Comparison of ENCODE assay signal across 34 cellular contexts in the genomic region with DNA sequence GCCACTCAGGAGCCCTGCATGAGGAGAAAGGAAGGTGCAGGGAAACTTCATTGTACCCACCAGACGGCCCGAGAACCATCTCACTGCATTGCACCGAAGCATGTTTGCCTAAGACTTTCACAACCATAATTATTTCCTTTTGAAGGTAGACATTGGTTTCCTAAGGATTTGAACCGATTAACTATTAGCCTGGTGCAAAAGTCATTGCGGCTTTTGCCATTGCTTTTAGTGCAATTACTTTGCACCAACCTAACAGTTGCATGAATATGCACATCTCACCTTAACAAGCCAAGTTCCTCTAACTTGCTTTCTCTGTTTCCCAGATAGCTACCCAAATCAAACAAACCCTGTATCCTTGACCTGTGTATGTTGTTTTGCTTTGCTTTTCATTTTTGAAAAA.
"Had no signal": no experiment of that assay in that cellular context is flagged by ENCODE, and none has a peak within 500 bp of the region (broad histone marks: within the 10 kb centered on the region; RNA-seq: fewer than 3 reads in every experiment).

No MANE protein-coding gene starts in this region.

- H3K9me3 Mint-ChIP-seq: activated B cell treated with CpG ODN at 0.5 μM for 24 hours; activated naive CD4-positive, alpha-beta T cell treated with anti-CD3 and anti-CD28 coated beads, Interleukin-2, amount 10 ng/mL, durations not matched to agents 7 days and 5 days; activated naive CD4-positive, alpha-beta T cell treated with anti-CD3 and anti-CD28 coated beads, Interleukin-2, amount 50 U/mL, for 24 hours; activated naive CD8-positive, alpha-beta T cell treated with anti-CD3 and anti-CD28 coated beads, Interleukin-2, amount 10 ng/mL, durations not matched to agents 7 days and 5 days; activated naive CD8-positive, alpha-beta T cell treated with anti-CD3 and anti-CD28 coated beads, Interleukin-2, amount 50 U/mL, for 24 hours; activated T-cell treated with anti-CD3 and anti-CD28 coated beads, Interleukin-2, amount 50 U/mL, for 24 hours; activated T-helper 2 cell treated with anti-CD3 and anti-CD28 coated beads, Interferon-gamma antibody, Interleukin-2, Interleukin-4, amounts not matched to agents 10 μg/mL and 5 μg/mL and 100 μg/mL, durations not matched to agents 14 hours and 24 hours and 36 hours; central memory CD8-positive, alpha-beta T cell had no signal

- H3K4me3 Mint-ChIP-seq: activated B cell treated with CpG ODN at 0.5 μM for 24 hours; activated CD4-positive, alpha-beta memory T cell treated with anti-CD3 and anti-CD28 coated beads, Interleukin-2, amount 10 ng/mL, durations not matched to agents 7 days and 5 days; activated CD4-positive, alpha-beta T cell treated with anti-CD3 and anti-CD28 coated beads, Interleukin-2, amount 10 ng/mL, durations not matched to agents 24 days and 14 days; activated CD8-positive, alpha-beta memory T cell treated with anti-CD3 and anti-CD28 coated beads, Interleukin-2, amount 10 ng/mL, durations not matched to agents 7 days and 5 days; activated CD8-positive, alpha-beta T cell treated with anti-CD3 and anti-CD28 coated beads, Interleukin-2, amount 10 ng/mL, durations not matched to agents 7 days and 5 days; activated naive CD4-positive, alpha-beta T cell treated with anti-CD3 and anti-CD28 coated beads, Interleukin-2, amount 10 ng/mL, durations not matched to agents 7 days and 5 days; activated naive CD4-positive, alpha-beta T cell treated with anti-CD3 and anti-CD28 coated beads, Interleukin-2, amount 50 U/mL, for 24 hours; activated naive CD8-positive, alpha-beta T cell; activated naive CD8-positive, alpha-beta T cell treated with anti-CD3 and anti-CD28 coated beads, Interleukin-2, amount 10 ng/mL, durations not matched to agents 7 days and 5 days; activated naive CD8-positive, alpha-beta T cell treated with anti-CD3 and anti-CD28 coated beads, Interleukin-2, amount 50 U/mL, for 24 hours; activated T-cell treated with anti-CD3 and anti-CD28 coated beads, Interleukin-2, amount 50 U/mL, for 24 hours; brain; central memory CD8-positive, alpha-beta T cell; T-helper 1 cell treated with Interleukin-12 subunit alpha and Interleukin-12 subunit beta and Interleukin-4 antibody, amounts not matched to agents 30 μg/mL and 1 μg/mL, for 36 hours; T-helper 2 cell treated with Interferon-gamma antibody and Interleukin-4, amounts not matched to agents 5 μg/mL and 100 μg/mL, for 36 hours had no signal

- H3K27me3 ChIP-seq: ascending aorta, cardiac muscle cell had no signal

- H3K4me3 ChIP-seq: ascending aorta, cardiac muscle cell had no signal

- H3K27ac Mint-ChIP-seq: activated B cell treated with CpG ODN at 0.5 μM for 24 hours; activated CD4-positive, alpha-beta memory T cell treated with anti-CD3 and anti-CD28 coated beads, Interleukin-2, amount 10 ng/mL, durations not matched to agents 7 days and 5 days; activated CD4-positive, alpha-beta T cell treated with anti-CD3 and anti-CD28 coated beads, Interleukin-2, amount 10 ng/mL, durations not matched to agents 24 days and 14 days; activated CD8-positive, alpha-beta memory T cell treated with anti-CD3 and anti-CD28 coated beads, Interleukin-2, amount 10 ng/mL, durations not matched to agents 7 days and 5 days; activated CD8-positive, alpha-beta T cell treated with anti-CD3 and anti-CD28 coated beads, Interleukin-2, amount 10 ng/mL, durations not matched to agents 7 days and 5 days; activated naive CD4-positive, alpha-beta T cell treated with anti-CD3 and anti-CD28 coated beads, Interleukin-2, amount 10 ng/mL, durations not matched to agents 7 days and 5 days; activated naive CD4-positive, alpha-beta T cell treated with anti-CD3 and anti-CD28 coated beads, Interleukin-2, amount 50 U/mL, for 24 hours; activated naive CD8-positive, alpha-beta T cell; activated naive CD8-positive, alpha-beta T cell treated with anti-CD3 and anti-CD28 coated beads, Interleukin-2, amount 10 ng/mL, durations not matched to agents 7 days and 5 days; activated naive CD8-positive, alpha-beta T cell treated with anti-CD3 and anti-CD28 coated beads, Interleukin-2, amount 50 U/mL, for 24 hours; activated T-cell treated with anti-CD3 and anti-CD28 coated beads, Interleukin-2, amount 50 U/mL, for 24 hours; activated T-helper 2 cell treated with anti-CD3 and anti-CD28 coated beads, Interferon-gamma antibody, Interleukin-2, Interleukin-4, amounts not matched to agents 10 μg/mL and 5 μg/mL and 100 μg/mL, durations not matched to agents 14 hours and 24 hours and 36 hours; brain; T-helper 1 cell treated with Interleukin-12 subunit alpha and Interleukin-12 subunit beta and Interleukin-4 antibody, amounts not matched to agents 30 μg/mL and 1 μg/mL, for 36 hours; T-helper 2 cell treated with Interferon-gamma antibody and Interleukin-4, amounts not matched to agents 5 μg/mL and 100 μg/mL, for 36 hours had no signal

- H3K36me3 Mint-ChIP-seq: activated CD8-positive, alpha-beta memory T cell treated with anti-CD3 and anti-CD28 coated beads, Interleukin-2, amount 10 ng/mL, durations not matched to agents 7 days and 5 days; activated naive CD4-positive, alpha-beta T cell treated with anti-CD3 and anti-CD28 coated beads, Interleukin-2, amount 10 ng/mL, durations not matched to agents 7 days and 5 days; activated naive CD4-positive, alpha-beta T cell treated with anti-CD3 and anti-CD28 coated beads, Interleukin-2, amount 50 U/mL, for 24 hours; activated naive CD8-positive, alpha-beta T cell; activated naive CD8-positive, alpha-beta T cell treated with anti-CD3 and anti-CD28 coated beads, Interleukin-2, amount 10 ng/mL, durations not matched to agents 7 days and 5 days; brain had no signal

- H3K4me1 Mint-ChIP-seq: activated B cell treated with CpG ODN at 0.5 μM for 24 hours; activated naive CD4-positive, alpha-beta T cell treated with anti-CD3 and anti-CD28 coated beads, Interleukin-2, amount 10 ng/mL, durations not matched to agents 7 days and 5 days had no signal

- H3K36me3 ChIP-seq: ascending aorta, cardiac muscle cell had no signal

- H3K9me3 ChIP-seq: ascending aorta had no signal

- H3K27ac ChIP-seq: ascending aorta, cardiac muscle cell, VCaP had no signal

- ATAC-seq: activated CD8-positive, alpha-beta memory T cell treated with anti-CD3 and anti-CD28 coated beads, Interleukin-2, amount 10 ng/mL, durations not matched to agents 7 days and 5 days; activated CD8-positive, alpha-beta T cell treated with anti-CD3 and anti-CD28 coated beads, Interleukin-2, amount 10 ng/mL, durations not matched to agents 7 days and 5 days; activated naive CD8-positive, alpha-beta T cell treated with anti-CD3 and anti-CD28 coated beads, Interleukin-2, amount 50 U/mL, for 24 hours had no signal

- H3K27me3 Mint-ChIP-seq: activated CD4-positive, alpha-beta T cell treated with anti-CD3 and anti-CD28 coated beads, Interleukin-2, amount 10 ng/mL, durations not matched to agents 24 days and 14 days; activated CD8-positive, alpha-beta memory T cell treated with anti-CD3 and anti-CD28 coated beads, Interleukin-2, amount 10 ng/mL, durations not matched to agents 7 days and 5 days; activated naive CD4-positive, alpha-beta T cell treated with anti-CD3 and anti-CD28 coated beads, Interleukin-2, amount 10 ng/mL, durations not matched to agents 7 days and 5 days; activated naive CD4-positive, alpha-beta T cell treated with anti-CD3 and anti-CD28 coated beads, Interleukin-2, amount 50 U/mL, for 24 hours; activated naive CD8-positive, alpha-beta T cell; activated naive CD8-positive, alpha-beta T cell treated with anti-CD3 and anti-CD28 coated beads, Interleukin-2, amount 50 U/mL, for 24 hours; activated T-cell treated with anti-CD3 and anti-CD28 coated beads, Interleukin-2, amount 50 U/mL, for 24 hours; central memory CD8-positive, alpha-beta T cell had no signal

- DNase-seq: activated B cell treated with CpG ODN at 0.5 μM for 24 hours; activated CD4-positive, alpha-beta memory T cell treated with anti-CD3 and anti-CD28 coated beads, Interleukin-2, amount 10 ng/mL, durations not matched to agents 7 days and 5 days; activated CD4-positive, alpha-beta T cell treated with anti-CD3 and anti-CD28 coated beads for 4 hours; activated CD4-positive, alpha-beta T cell treated with anti-CD3 and anti-CD28 coated beads, Interleukin-2, amount 10 ng/mL, durations not matched to agents 24 days and 14 days; activated CD4-positive, alpha-beta T cell treated with anti-CD3 and anti-CD28 coated beads, Interleukin-2, amount 50 U/mL, for 48 hours; activated CD4-positive, CD25-positive, alpha-beta regulatory T cell treated with anti-CD3 and anti-CD28 coated beads, Interleukin-2, amount 50 U/mL, for 72 hours; activated CD8-positive, alpha-beta memory T cell treated with anti-CD3 and anti-CD28 coated beads for 24 hours; activated CD8-positive, alpha-beta memory T cell treated with anti-CD3 and anti-CD28 coated beads, Interleukin-2, amount 10 ng/mL, durations not matched to agents 7 days and 5 days; activated CD8-positive, alpha-beta memory T cell treated with anti-CD3 and anti-CD28 coated beads, Interleukin-2, amount 50 U/mL, for 48 hours; activated CD8-positive, alpha-beta T cell treated with anti-CD3 and anti-CD28 coated beads, Interleukin-2, amount 10 ng/mL, durations not matched to agents 7 days and 5 days; activated effector memory CD4-positive, alpha-beta T cell treated with Interleukin-2 at 50 U/mL for 16 hours; activated gamma-delta T cell; activated naive CD4-positive, alpha-beta T cell treated with anti-CD3 and anti-CD28 coated beads, Interleukin-2, amount 10 ng/mL, durations not matched to agents 7 days and 5 days; activated naive CD4-positive, alpha-beta T cell treated with Interleukin-2 at 50 U/mL for 16 hours; activated naive CD8-positive, alpha-beta T cell treated with anti-CD3 and anti-CD28 coated beads, Interleukin-2, amount 10 ng/mL, durations not matched to agents 7 days and 5 days; activated naive CD8-positive, alpha-beta T cell treated with anti-CD3 and anti-CD28 coated beads, Interleukin-2, amount 50 U/mL, for 24 hours; activated T-cell treated with anti-CD3 and anti-CD28 coated beads, Interleukin-2, amount 50 U/mL, for 24 hours; activated T-cell treated with anti-CD3 and anti-CD28 coated beads, Interleukin-2, amount 50 U/mL, for 48 hours; amygdala; anterior cingulate cortex; caudate nucleus; cerebellar nuclear complex; T-helper 2 cell; T-helper 9 cell had no signal
